In genomic region chr15:43185161-43186002, GRCh38 we compare ENCODE assay signal across 8 cellular contexts. TPM values are rescaled to one million over a fixed set of nuclear protein-coding genes. Genes with fewer than 3 reads are reported as not detected.
DNase-seq lines count a peak whose midpoint lies in the region; ATAC-seq and TF ChIP-seq lines count a peak whose summit lies in the region.

A gene with protein sequence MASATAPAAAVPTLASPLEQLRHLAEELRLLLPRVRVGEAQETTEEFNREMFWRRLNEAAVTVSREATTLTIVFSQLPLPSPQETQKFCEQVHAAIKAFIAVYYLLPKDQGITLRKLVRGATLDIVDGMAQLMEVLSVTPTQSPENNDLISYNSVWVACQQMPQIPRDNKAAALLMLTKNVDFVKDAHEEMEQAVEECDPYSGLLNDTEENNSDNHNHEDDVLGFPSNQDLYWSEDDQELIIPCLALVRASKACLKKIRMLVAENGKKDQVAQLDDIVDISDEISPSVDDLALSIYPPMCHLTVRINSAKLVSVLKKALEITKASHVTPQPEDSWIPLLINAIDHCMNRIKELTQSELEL (plus strand): TSS chr15:43185403. CDS start chr15:43185499, 96 bp downstream.

- DNase-seq in C1 segment of cervical spinal cord (lab: John Stamatoyannopoulos, UW) (peak in 13 of 14 donors; percentile 38 to 91 (median 73)), NCI-H748 (lab: John Stamatoyannopoulos, UW; ENCODE audit: unreplicated experiment) (peak; percentile 91), cortex of kidney (lab: John Stamatoyannopoulos, UW) (peak; percentile 64), left kidney (ENCODE audit: low read depth, low spot score) (peak; percentile 96)
- DNase-seq in activated CD4-positive, alpha-beta T cell treated with anti-CD3 and anti-CD28 coated beads, Interleukin-2, amount 10 ng/mL, durations not matched to agents 7 days and 5 days = peak; percentile 90
- DNase-seq in stimulated activated CD4-positive, alpha-beta T cell treated with anti-CD3 and anti-CD28 coated beads, Interleukin-2, amount 100 ng/mL, for 4 hours (ENCODE audit: low read depth) = peak; percentile 62

- H3K4me1 Mint-ChIP-seq in activated CD4-positive, alpha-beta T cell treated with anti-CD3 and anti-CD28 coated beads, Interleukin-2, amount 10 ng/mL, durations not matched to agents 7 days and 5 days = peaks cover 35% of the 10 kb centered on the region

- no peaks in the 10 kb centered on the region for H3K27me3 Mint-ChIP-seq in activated CD4-positive, alpha-beta T cell treated with anti-CD3 and anti-CD28 coated beads, Interleukin-2, amount 10 ng/mL, durations not matched to agents 7 days and 5 days

- peak within 1 kb of the TSS; percentile 96 for H3K27ac Mint-ChIP-seq in activated CD4-positive, alpha-beta T cell treated with anti-CD3 and anti-CD28 coated beads, Interleukin-2, amount 10 ng/mL, durations not matched to agents 7 days and 5 days

- CTCF ChIA-PET in activated CD4-positive, alpha-beta T cell treated with anti-CD3 and anti-CD28 coated beads, Interleukin-2, amount 10 ng/mL, durations not matched to agents 7 days and 5 days (lab: Charles Lee) = interaction anchor here (0.6 kb wide), 1 partner anchor 186 kb away, joined by 3 read pairs; the partner anchor contains the start of genes TUBGCP4 and ZSCAN29

- POLR2A ChIA-PET in activated CD4-positive, alpha-beta T cell treated with anti-CD3 and anti-CD28 coated beads, Interleukin-2, amount 10 ng/mL, durations not matched to agents 7 days and 5 days (lab: Charles Lee) = interaction anchor here (0.5 kb wide), 1 partner anchor 56 kb away, joined by 3 read pairs; no protein-coding TSS in a partner anchor

- H3K4me3 Mint-ChIP-seq in activated CD4-positive, alpha-beta T cell treated with anti-CD3 and anti-CD28 coated beads, Interleukin-2, amount 10 ng/mL, durations not matched to agents 7 days and 5 days = peak within 1 kb of the TSS; percentile 96

- peak; percentile 94 for TF ChIP-seq POLR2A in GM19099 (IDR thresholded peaks at IDR 0.05; ENCODE audit: extremely low read depth, insufficient read length, low read depth)

- peak; percentile 74 for ATAC-seq in HG03378 (IDR thresholded peaks at IDR 0.05; ENCODE audit: unreplicated experiment)

- H3K36me3 Mint-ChIP-seq in activated CD4-positive, alpha-beta T cell treated with anti-CD3 and anti-CD28 coated beads, Interleukin-2, amount 10 ng/mL, durations not matched to agents 7 days and 5 days (ENCODE audit: low read depth) = peaks cover 29% of the 10 kb centered on the region

- no peaks in the 10 kb centered on the region for H3K9me3 Mint-ChIP-seq in activated CD4-positive, alpha-beta T cell treated with anti-CD3 and anti-CD28 coated beads, Interleukin-2, amount 10 ng/mL, durations not matched to agents 7 days and 5 days

RNA-seq across cellular contexts. Expression of the gene that starts here (rescaled TPM):
- total RNA-seq in activated CD4-positive, alpha-beta T cell treated with anti-CD3 and anti-CD28 coated beads, Interleukin-2, amount 10 ng/mL, durations not matched to agents 7 days and 5 days = 10 to 100 TPM; 65.8 to 72.5 TPM

Comparison
In these comparisons a context has a peak if more than half of its experiments do, and no peak if none do; other contexts are left out.
1. Peak in every context shown above with its lines: DNase-seq and ATAC-seq.